11 cellular contexts compared by ENCODE assay signal in genomic region chr4:153539058-153539826, GRCh38.
A peak's percentile ranks its signal among the peaks of the same experiment; 100 is the strongest.
DNase-seq lines count a peak whose midpoint lies in the region; ATAC-seq, FAIRE-seq and TF ChIP-seq lines count a peak whose summit lies in the region.
"Had no signal": no experiment of that assay in that cellular context is flagged by ENCODE, and none has a peak within 500 bp of the region (broad histone marks: within the 10 kb centered on the region; RNA-seq: fewer than 3 reads in every experiment).

No MANE protein-coding gene starts in this region.

- no peak overlapping the region for H2BK5ac ChIP-seq in IMR-90 (ENCODE audit: low read depth, low read length, poor library complexity, severe bottlenecking)

- H3K27ac ChIP-seq in IMR-90 (ENCODE audit: insufficient read depth, low read length) (no peak overlapping the region), brain microvascular endothelial cell (no peak overlapping the region), layer of hippocampus (ENCODE audit: low read depth, low read length) (peak overlapping the region; percentile 49), skeletal muscle tissue (ENCODE audit: low read depth, low read length) (peak overlapping the region; percentile 73)

- no peak overlapping the region for H2BK15ac ChIP-seq in IMR-90 (ENCODE audit: low read depth, low read length)

- no peak overlapping the region for H3K56ac ChIP-seq in IMR-90 (ENCODE audit: extremely low read depth, insufficient read depth, low read length)

- H3K4me1 Mint-ChIP-seq in natural killer cell treated with Interleukin-12 subunit alpha and Interleukin-12 subunit beta and Interleukin-15 and Interleukin-18, amount 100 ng/mL, for 72 hours (ENCODE audit: low read depth in 2 of 2), result peaks cover 48 to 51% of the 10 kb centered on the region in 2 donors

- no peak overlapping the region for H2AK5ac ChIP-seq in IMR-90 (ENCODE audit: low read depth, low read length)

- in situ Hi-C loops in IMR-90 (cut with MboI; ENCODE audit: low sequenced_read_pairs), result no loop called here
- in situ Hi-C loops in brain microvascular endothelial cell (cut with HindIII; ENCODE audit: low pct_ligation_motif_present, low sequenced_read_pairs), result no loop called here

- DNase-seq in IMR-90 (no peak), brain microvascular endothelial cell (no peak), NCI-H1105 (lab: John Stamatoyannopoulos, UW) (no peak), RCC 7860 (ENCODE audit: low spot score) (no peak)
- DNase-seq in natural killer cell treated with Interleukin-12 subunit alpha and Interleukin-12 subunit beta and Interleukin-15 and Interleukin-18, amount 100 ng/mL, for 72 hours (ENCODE audit: low spot score), result no peak
- DNase-seq: DMS53; NCI-H1436; stimulated activated naive CD4-positive, alpha-beta T cell treated with Interleukin-2 at 50 U/mL for 16 hours had no signal

- no peak overlapping the region for H2BK20ac ChIP-seq in IMR-90 (ENCODE audit: low read depth, low read length)

- H3K4ac ChIP-seq in IMR-90 (ENCODE audit: low read depth, low read length), result no peak overlapping the region

- intact Hi-C loops in IMR-90 (cut with micrococcal nuclease), result no loop called here

- POLR2A ChIA-PET in IMR-90 (lab: Charles Lee; ENCODE audit: unreplicated experiment), result no interaction called here

- dilution Hi-C loops in IMR-90 (cut with HindIII; ENCODE audit: low sequenced_read_pairs, unreplicated experiment), result no loop called here

- TF ChIP-seq POLR2A in IMR-90 (IDR thresholded peaks at IDR 0.05; ENCODE audit: low read depth, low read length), result no peak

- H3K9me3 ChIP-seq in IMR-90 (ENCODE audit: control insufficient read depth, insufficient read depth, low read length) (no peaks in the 10 kb centered on the region), skeletal muscle tissue (ENCODE audit: control insufficient read depth in 3 of 3, low read length in 3 of 3) (no peaks in the 10 kb centered on the region)

- H3K36me3 ChIP-seq in IMR-90 (ENCODE audit: control insufficient read depth, insufficient read depth, low read length) (no peaks in the 10 kb centered on the region), brain microvascular endothelial cell (replicated peaks) (no peaks in the 10 kb centered on the region), skeletal muscle tissue (ENCODE audit: control insufficient read depth in 3 of 3, insufficient read depth in 3 of 3, low read length in 3 of 3) (no peaks in the 10 kb centered on the region)

- H3K9me1 ChIP-seq in IMR-90 (ENCODE audit: insufficient read depth, low read length), result peaks cover 11% of the 10 kb centered on the region

- no peak for FAIRE-seq in RCC 7860 (lab: Jason Lieb, UNC)

- H4K8ac ChIP-seq in IMR-90 (ENCODE audit: low read depth in 2 of 2, low read length in 2 of 2), result peak overlapping the region in 1 of 2 experiments; percentile 64; a peak in 1 of 4 replicates

- no peak overlapping the region for H2AFZ ChIP-seq in IMR-90 (replicated peaks; ENCODE audit: low read length, poor library complexity)

- H4K20me1 ChIP-seq in IMR-90 (ENCODE audit: insufficient read depth, low read length), result peaks cover 8% of the 10 kb centered on the region; the same call in 1 of the 2 replicates

- no peak overlapping the region for H4K5ac ChIP-seq in IMR-90 (ENCODE audit: low read depth, low read length)

- no peak overlapping the region for H2AK9ac ChIP-seq in IMR-90 (replicated peaks; ENCODE audit: low read depth, low read length, poor library complexity)

- H3K4me3 ChIP-seq in IMR-90 (ENCODE audit: insufficient read depth, low read depth, low read length) (no peak overlapping the region), brain microvascular endothelial cell (ENCODE audit: low read depth, low read length) (peak overlapping the region; percentile 39), skeletal muscle tissue (ENCODE audit: low read length in 3 of 3) (peak overlapping the region in 1 of 3 donors; percentile 34)

- no CpG with 5 or more reads among the region's 5 CpGs for WGBS in IMR-90 (ENCODE audit: extremely low coverage in 2 of 2, insufficient read length in 1 of 2), 2 experiments

- H3K23ac ChIP-seq in IMR-90 (ENCODE audit: low read depth, low read length), result no peak overlapping the region

- no peak for TF ChIP-seq CTCF in IMR-90 (conservative IDR thresholded peaks at IDR 0.05; ENCODE audit: low read depth, low read length)
- TF ChIP-seq CTCF in brain microvascular endothelial cell (IDR thresholded peaks at IDR 0.05; ENCODE audit: low read depth, low read length, missing control alignments), result no peak

- no peaks in the 10 kb centered on the region for H3K36me3 Mint-ChIP-seq in natural killer cell treated with Interleukin-12 subunit alpha and Interleukin-12 subunit beta and Interleukin-15 and Interleukin-18, amount 100 ng/mL, for 72 hours

- H3K4me3 Mint-ChIP-seq in natural killer cell treated with Interleukin-12 subunit alpha and Interleukin-12 subunit beta and Interleukin-15 and Interleukin-18, amount 100 ng/mL, for 72 hours, result no peak overlapping the region

- no TSS peak for BruUV-seq in IMR-90 (replicated peaks; lab: Mats Ljungman, UMichigan)

- peaks cover 11% of the 10 kb centered on the region for H3K4me1 ChIP-seq in IMR-90 (ENCODE audit: control insufficient read depth, insufficient read depth, low read length)
- H3K4me1 ChIP-seq in skeletal muscle tissue (ENCODE audit: control insufficient read depth in 3 of 3, insufficient read depth in 3 of 3, low read length in 3 of 3), result peaks cover 49 to 69% (median 66%) of the 10 kb centered on the region in 3 donors

- H3K4me2 ChIP-seq in IMR-90 (ENCODE audit: low read depth, low read length), result peak overlapping the region; percentile 92; the same call in 1 of the 2 replicates

- no peak overlapping the region; the same call in 1 of the 2 replicates for H3K14ac ChIP-seq in IMR-90 (replicated peaks; ENCODE audit: low read depth, low read length)

- H3K9ac ChIP-seq in IMR-90 (ENCODE audit: low read depth, low read length) (no peak overlapping the region), skeletal muscle tissue (ENCODE audit: low read depth in 1 of 3, low read length in 3 of 3) (peak overlapping the region; percentile 61 to 76 (median 73))

- H3K27me3 Mint-ChIP-seq in natural killer cell treated with Interleukin-12 subunit alpha and Interleukin-12 subunit beta and Interleukin-15 and Interleukin-18, amount 100 ng/mL, for 72 hours, result no peaks in the 10 kb centered on the region

- no peak overlapping the region for H4K91ac ChIP-seq in IMR-90 (ENCODE audit: insufficient read depth, low read depth, low read length)

- H3K18ac ChIP-seq in IMR-90 (ENCODE audit: low read depth, low read length), result no peak overlapping the region

- CTCF ChIA-PET in IMR-90 (lab: Yijun Ruan, JAX), result interaction anchor here (0.7 kb wide), 1 partner anchor 105 kb away, joined by 3 read pairs; no protein-coding TSS in a partner anchor

- no peak overlapping the region for H2BK120ac ChIP-seq in IMR-90 (ENCODE audit: low read depth, low read length)

- H3K27ac Mint-ChIP-seq in natural killer cell treated with Interleukin-12 subunit alpha and Interleukin-12 subunit beta and Interleukin-15 and Interleukin-18, amount 100 ng/mL, for 72 hours, result peak overlapping the region in 1 of 2 donors; percentile 21

- no peak; the same call in 1 of the 2 replicates for ATAC-seq in IMR-90 (ENCODE audit: low read depth)
- no peak for ATAC-seq in GM21619 (IDR thresholded peaks at IDR 0.05; ENCODE audit: unreplicated experiment)
- no peak for ATAC-seq in natural killer cell treated with Interleukin-12 subunit alpha and Interleukin-12 subunit beta and Interleukin-15 and Interleukin-18, amount 100 ng/mL, for 72 hours

- H3K79me1 ChIP-seq in IMR-90 (ENCODE audit: low read depth in 1 of 2, low read length in 2 of 2), result peaks cover 18 to 20% of the 10 kb centered on the region in 2 experiments; a peak in 2 of 4 replicates

- no peaks in the 10 kb centered on the region for H3K27me3 ChIP-seq in IMR-90 (ENCODE audit: control insufficient read depth, insufficient read depth, low read length)
- no peaks in the 10 kb centered on the region for H3K27me3 ChIP-seq in brain microvascular endothelial cell (replicated peaks)
- no peaks in the 10 kb centered on the region for H3K27me3 ChIP-seq in layer of hippocampus (ENCODE audit: control insufficient read depth, insufficient read depth, low read length)
- no peaks in the 10 kb centered on the region for H3K27me3 ChIP-seq in skeletal muscle tissue (ENCODE audit: control insufficient read depth in 3 of 3, insufficient read depth in 3 of 3, low read length in 3 of 3)

- peaks cover 3% of the 10 kb centered on the region for H3K9me3 Mint-ChIP-seq in natural killer cell treated with Interleukin-12 subunit alpha and Interleukin-12 subunit beta and Interleukin-15 and Interleukin-18, amount 100 ng/mL, for 72 hours

- no peak for TF ChIP-seq RAD21 in IMR-90 (IDR thresholded peaks at IDR 0.05; ENCODE audit: low read length)

TF ChIP-seq in IMR-90, 13 proteins besides CTCF, POLR2A, EP300 and RAD21 (continues in another document):
- TF ChIP-seq ELK1 (IDR thresholded peaks at IDR 0.05; ENCODE audit: borderline replicate concordance, low read depth, low read length) (no peak), RFX5 (IDR thresholded peaks at IDR 0.05; ENCODE audit: low read depth, low read length) (no peak), RCOR1 (IDR thresholded peaks at IDR 0.05; ENCODE audit: insufficient replicate concordance, low read length) (no peak), NFE2L2 (IDR thresholded peaks at IDR 0.05; ENCODE audit: low read depth, low read length) (no peak), MAZ (IDR thresholded peaks at IDR 0.05; ENCODE audit: borderline replicate concordance, low read depth, low read length) (no peak), USF2 (IDR thresholded peaks at IDR 0.05; ENCODE audit: low read depth, low read length) (no peak), FOS (IDR thresholded peaks at IDR 0.05; ENCODE audit: low read depth, low read length) (no peak), SMC3 (IDR thresholded peaks at IDR 0.05; ENCODE audit: low read depth, low read length) (no peak), MXI1 (IDR thresholded peaks at IDR 0.05; ENCODE audit: borderline replicate concordance, low read depth, low read length) (no peak)

Comparison
In these comparisons a context has a peak if more than half of its experiments do, and no peak if none do; other contexts are left out.
1. H3K27ac ChIP-seq: peak in layer of hippocampus (single experiment) and skeletal muscle tissue (single experiment); none in IMR-90 (single experiment) and brain microvascular endothelial cell (single experiment).